Comparison of ENCODE assay signal across 8 cellular contexts in the genomic region with DNA sequence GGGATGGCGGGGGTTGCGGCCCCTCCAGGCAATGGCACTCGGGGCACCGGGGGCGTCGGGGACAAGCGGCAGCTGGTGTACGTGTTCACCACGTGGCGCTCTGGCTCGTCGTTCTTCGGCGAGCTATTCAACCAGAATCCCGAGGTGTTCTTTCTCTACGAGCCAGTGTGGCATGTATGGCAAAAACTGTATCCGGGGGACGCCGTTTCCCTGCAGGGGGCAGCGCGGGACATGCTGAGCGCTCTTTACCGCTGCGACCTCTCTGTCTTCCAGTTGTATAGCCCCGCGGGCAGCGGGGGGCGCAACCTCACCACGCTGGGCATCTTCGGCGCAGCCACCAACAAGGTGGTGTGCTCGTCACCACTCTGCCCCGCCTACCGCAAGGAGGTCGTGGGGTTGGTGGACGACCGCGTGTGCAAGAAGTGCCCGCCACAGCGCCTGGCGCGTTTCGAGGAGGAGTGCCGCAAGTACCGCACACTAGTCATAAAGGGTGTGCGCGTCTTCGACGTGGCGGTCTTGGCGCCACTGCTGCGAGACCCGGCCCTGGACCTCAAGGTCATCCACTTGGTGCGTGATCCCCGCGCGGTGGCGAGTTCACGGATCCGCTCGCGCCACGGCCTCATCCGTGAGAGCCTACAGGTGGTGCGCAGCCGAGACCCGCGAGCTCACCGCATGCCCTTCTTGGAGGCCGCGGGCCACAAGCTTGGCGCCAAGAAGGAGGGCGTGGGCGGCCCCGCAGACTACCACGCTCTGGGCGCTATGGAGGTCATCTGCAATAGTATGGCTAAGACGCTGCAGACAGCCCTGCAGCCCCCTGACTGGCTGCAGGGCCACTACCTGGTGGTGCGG. TPM values are rescaled to one million over a fixed set of nuclear protein-coding genes. Genes with fewer than 3 reads are reported as not detected.
DNase-seq lines count a peak whose midpoint lies in the region; ATAC-seq and TF ChIP-seq lines count a peak whose summit lies in the region.

No MANE protein-coding gene starts in this region.

- no peak overlapping the region for H2AFZ ChIP-seq in Loucy (ENCODE audit: low read length)

- no peaks in the 10 kb centered on the region for H3K79me2 ChIP-seq in Loucy (ENCODE audit: insufficient read depth, low read length)

- no peak for TF ChIP-seq POLR2A in tibial nerve (IDR thresholded peaks at IDR 0.05)

- DNase-seq in AG08395 (ENCODE audit: low spot score) (peak; percentile 40), fibroblast of villous mesenchyme (ENCODE audit: low read depth) (peak; percentile 76), osteocyte (ENCODE audit: extremely low spot score, unreplicated experiment) (peak; percentile 85), tibial nerve (ENCODE audit: low spot score in 2 of 2) (no peak), NCI-H345 treated with DMSO at 0.1 percent for 48 hours (lab: John Stamatoyannopoulos, UW; ENCODE audit: unreplicated experiment) (no peak)
- DNase-seq in activated T-cell treated with anti-CD3 and anti-CD28 coated beads, Interleukin-2, amount 50 U/mL, for 72 hours, result peak; percentile 82

- H3K27me3 Mint-ChIP-seq in activated T-cell treated with anti-CD3 and anti-CD28 coated beads, Interleukin-2, amount 50 U/mL, for 72 hours (ENCODE audit: low read depth), result peaks cover 6% of the 10 kb centered on the region
- peaks cover 4% of the 10 kb centered on the region for H3K27me3 Mint-ChIP-seq in osteocyte (ENCODE audit: unreplicated experiment)

- no peak overlapping the region for H3K4me2 ChIP-seq in Loucy (ENCODE audit: low read depth, low read length, poor library complexity, severe bottlenecking)

- no peaks in the 10 kb centered on the region for H3K9me3 Mint-ChIP-seq in activated T-cell treated with anti-CD3 and anti-CD28 coated beads, Interleukin-2, amount 50 U/mL, for 72 hours
- H3K9me3 Mint-ChIP-seq in osteocyte (ENCODE audit: unreplicated experiment), result no peaks in the 10 kb centered on the region

- no peak overlapping the region for H3K27ac Mint-ChIP-seq in activated T-cell treated with anti-CD3 and anti-CD28 coated beads, Interleukin-2, amount 50 U/mL, for 72 hours
- no peak overlapping the region for H3K27ac Mint-ChIP-seq in osteocyte (ENCODE audit: unreplicated experiment)

- H3K9me3 ChIP-seq in Loucy (ENCODE audit: insufficient read depth, low read depth, low read length), result no peaks in the 10 kb centered on the region
- H3K9me3 ChIP-seq in tibial nerve, result no peaks in the 10 kb centered on the region

- H3K4me3 ChIP-seq in Loucy (ENCODE audit: low read length, poor library complexity, severe bottlenecking), result peak overlapping the region; percentile 82
- H3K4me3 ChIP-seq in fibroblast of villous mesenchyme (ENCODE audit: low read depth, low read length), result peak overlapping the region; percentile 82
- peak overlapping the region in 3 of 4 donors; percentile 61 to 70 (median 62) for H3K4me3 ChIP-seq in tibial nerve

- TF ChIP-seq CTCF in Loucy (conservative IDR thresholded peaks at IDR 0.05; ENCODE audit: low read length) (peak; percentile 52), fibroblast of villous mesenchyme (IDR thresholded peaks at IDR 0.05; ENCODE audit: insufficient read depth, low read depth, low read length) (peak; percentile 68), osteocyte (IDR thresholded peaks at IDR 0.05) (peak; percentile 64), tibial nerve (IDR thresholded peaks at IDR 0.05) (peak in 2 of 5 experiments; percentile 10 to 14)

- peaks cover 5% of the 10 kb centered on the region; the same call in 1 of the 2 replicates for H3F3A ChIP-seq in Loucy (ENCODE audit: low read depth)

- TF ChIP-seq EP300 in tibial nerve (IDR thresholded peaks at IDR 0.05), result no peak

- no peak overlapping the region for H3K27ac ChIP-seq in tibial nerve

- ATAC-seq in GM19035 (IDR thresholded peaks at IDR 0.05; ENCODE audit: unreplicated experiment), result peak; percentile 15
- ATAC-seq in activated T-cell treated with anti-CD3 and anti-CD28 coated beads, Interleukin-2, amount 50 U/mL, for 72 hours (replicated peaks in 1 of 2), result peak; percentile 56 to 57

- 81 to 82% methylated on average over 52 to 54 of the region's 79 CpGs for WGBS in tibial nerve, 2 donors

- H3K9me2 ChIP-seq in Loucy (replicated peaks; ENCODE audit: low read depth, low read length), result no peaks in the 10 kb centered on the region

- peaks cover 42% of the 10 kb centered on the region for H3K4me1 Mint-ChIP-seq in activated T-cell treated with anti-CD3 and anti-CD28 coated beads, Interleukin-2, amount 50 U/mL, for 72 hours (ENCODE audit: low read depth)
- peaks cover 48% of the 10 kb centered on the region for H3K4me1 Mint-ChIP-seq in osteocyte (ENCODE audit: unreplicated experiment)

- no peak overlapping the region for H3K9ac ChIP-seq in Loucy (ENCODE audit: low read depth, low read length, poor library complexity, severe bottlenecking)

- no peaks in the 10 kb centered on the region for H4K20me1 ChIP-seq in Loucy (ENCODE audit: insufficient read depth, low read length, poor library complexity, severe bottlenecking)

- H3K27me3 ChIP-seq in Loucy (ENCODE audit: insufficient read depth, low read length, poor library complexity, severe bottlenecking) (no peaks in the 10 kb centered on the region), tibial nerve (peaks cover 0 to 29% of the 10 kb centered on the region in 2 donors)

- peaks cover 7% of the 10 kb centered on the region for H3K4me1 ChIP-seq in Loucy (ENCODE audit: insufficient read depth, low read length, poor library complexity, severe bottlenecking)
- H3K4me1 ChIP-seq in tibial nerve, result peaks cover 0 to 26% (median 2%) of the 10 kb centered on the region in 4 donors

- peak overlapping the region; percentile 67 to 69 for H3K4me3 Mint-ChIP-seq in activated T-cell treated with anti-CD3 and anti-CD28 coated beads, Interleukin-2, amount 50 U/mL, for 72 hours
- H3K4me3 Mint-ChIP-seq in osteocyte (ENCODE audit: unreplicated experiment), result peak overlapping the region; percentile 65

- H3K36me3 ChIP-seq in Loucy (ENCODE audit: insufficient read depth, low read length) (no peaks in the 10 kb centered on the region), tibial nerve (no peaks in the 10 kb centered on the region)

- no peaks in the 10 kb centered on the region for H3K36me3 Mint-ChIP-seq in activated T-cell treated with anti-CD3 and anti-CD28 coated beads, Interleukin-2, amount 50 U/mL, for 72 hours (ENCODE audit: insufficient read depth in 2 of 2)
- peaks cover 22% of the 10 kb centered on the region for H3K36me3 Mint-ChIP-seq in osteocyte (ENCODE audit: unreplicated experiment)

RNA-seq across cellular contexts. Expression of a gene that starts 1.9 kb away (rescaled TPM):
- total RNA-seq in activated T-cell treated with anti-CD3 and anti-CD28 coated beads, Interleukin-2, amount 50 U/mL, for 72 hours, result 1 to 10 TPM; 5.3 to 5.6 TPM
- 22.5 and 40.2 TPM in 2 replicates for total RNA-seq in fibroblast of villous mesenchyme
- total RNA-seq in osteocyte, result 41.6 and 44.5 TPM in 2 replicates
- 10 to 100 TPM; 14.7 to 33.7 (median 18.8) TPM for total RNA-seq in tibial nerve

Comparison
In these comparisons a context has a peak if more than half of its experiments do, and no peak if none do; other contexts are left out.
1. DNase-seq: peak in AG08395 (single experiment), activated T-cell treated with anti-CD3 and anti-CD28 coated beads, Interleukin-2, amount 50 U/mL, for 72 hours (2 of 2), fibroblast of villous mesenchyme (single experiment) and osteocyte (single experiment); none in tibial nerve (0 of 2) and NCI-H345 treated with DMSO at 0.1 percent for 48 hours (single experiment).
2. Peak in every context shown above with its lines, with median percentiles within 50 percentile points of each other: H3K4me3 ChIP-seq.